9 cellular contexts compared by ENCODE assay signal in genomic region chr1:29123871-29124365, GRCh38. TPM values are rescaled to one million over a fixed set of nuclear protein-coding genes. Genes with fewer than 3 reads are reported as not detected.
DNase-seq lines count a peak whose midpoint lies in the region; ATAC-seq, FAIRE-seq and TF ChIP-seq lines count a peak whose summit lies in the region.
"Had no signal": no experiment of that assay in that cellular context is flagged by ENCODE, and none has a peak within 500 bp of the region (broad histone marks: within the 10 kb centered on the region; RNA-seq: fewer than 3 reads in every experiment).

TSS of gene TMEM200B (minus strand) at chr1:29123903. CDS start at chr1:29121828, 2,075 bp downstream.

- peak within 1 kb of the TSS; percentile 98 for H3K4me2 ChIP-seq in astrocyte (ENCODE audit: low read length)

- ATAC-seq in GM18498 (IDR thresholded peaks at IDR 0.05; ENCODE audit: unreplicated experiment) (no peak), GM21737 (IDR thresholded peaks at IDR 0.05; ENCODE audit: unreplicated experiment) (no peak)

- POLR2A ChIA-PET in activated CD4-positive, alpha-beta T cell treated with anti-CD3 and anti-CD28 coated beads, Interleukin-2, amount 10 ng/mL, durations not matched to agents 7 days and 5 days (lab: Charles Lee): no interaction called here

- peak within 1 kb of the TSS; percentile 71 for H3K4me3 ChIP-seq in astrocyte (ENCODE audit: insufficient read depth, low read depth, low read length)
- H3K4me3 ChIP-seq in suprapubic skin: peak within 1 kb of the TSS; percentile 72

- CTCF ChIA-PET in activated CD4-positive, alpha-beta T cell treated with anti-CD3 and anti-CD28 coated beads, Interleukin-2, amount 10 ng/mL, durations not matched to agents 7 days and 5 days (lab: Charles Lee): interaction anchor here (0.6 to 1.4 kb wide), 5 partner anchors 9 to 247 kb away, joined by 3 to 4 read pairs (median 3); no protein-coding TSS in a partner anchor

- H3K27me3 Mint-ChIP-seq in activated CD4-positive, alpha-beta T cell treated with anti-CD3 and anti-CD28 coated beads, Interleukin-2, amount 10 ng/mL, durations not matched to agents 7 days and 5 days: peaks cover 35% of the 10 kb centered on the region
- peaks cover 4% of the 10 kb centered on the region for H3K27me3 Mint-ChIP-seq in astrocyte (ENCODE audit: low read depth, unreplicated experiment)

- no peaks in the 10 kb centered on the region for H3K9me3 Mint-ChIP-seq in activated CD4-positive, alpha-beta T cell treated with anti-CD3 and anti-CD28 coated beads, Interleukin-2, amount 10 ng/mL, durations not matched to agents 7 days and 5 days
- H3K9me3 Mint-ChIP-seq in astrocyte (ENCODE audit: unreplicated experiment): no peaks in the 10 kb centered on the region

- H4K20me1 ChIP-seq in astrocyte (ENCODE audit: insufficient read depth, low read length): peaks cover 14% of the 10 kb centered on the region

- H3K27me3 ChIP-seq in astrocyte (ENCODE audit: insufficient read depth, low read length) (peaks cover 4% of the 10 kb centered on the region), layer of hippocampus (ENCODE audit: control insufficient read depth, insufficient read depth, low read length) (peaks cover 29% of the 10 kb centered on the region), suprapubic skin (peaks cover 19% of the 10 kb centered on the region)

- no peak within 1 kb of the TSS for H3K27ac Mint-ChIP-seq in activated CD4-positive, alpha-beta T cell treated with anti-CD3 and anti-CD28 coated beads, Interleukin-2, amount 10 ng/mL, durations not matched to agents 7 days and 5 days
- H3K27ac Mint-ChIP-seq in astrocyte (ENCODE audit: unreplicated experiment): no peak within 1 kb of the TSS

- FAIRE-seq in astrocyte (lab: Jason Lieb, UNC): no peak
- FAIRE-seq: G401.6 had no signal

- DNase-seq in activated CD4-positive, alpha-beta T cell treated with anti-CD3 and anti-CD28 coated beads, Interleukin-2, amount 10 ng/mL, durations not matched to agents 7 days and 5 days: no peak
- DNase-seq in activated CD4-positive, alpha-beta T cell treated with anti-CD3 and anti-CD28 coated beads for 4 hours: no peak
- DNase-seq in astrocyte (ENCODE audit: low read depth) (no peak), suprapubic skin (ENCODE audit: low spot score in 2 of 2) (no peak), NCI-H1694 (lab: John Stamatoyannopoulos, UW) (no peak)

- peaks cover 9% of the 10 kb centered on the region for H3K4me1 Mint-ChIP-seq in activated CD4-positive, alpha-beta T cell treated with anti-CD3 and anti-CD28 coated beads, Interleukin-2, amount 10 ng/mL, durations not matched to agents 7 days and 5 days
- H3K4me1 Mint-ChIP-seq in astrocyte (ENCODE audit: low read depth, unreplicated experiment): no peaks in the 10 kb centered on the region

- H3K4me1 ChIP-seq in astrocyte (ENCODE audit: insufficient read depth, low read length) (peaks cover 22% of the 10 kb centered on the region), suprapubic skin (peaks cover 43% of the 10 kb centered on the region)

- no peaks in the 10 kb centered on the region for H3K79me2 ChIP-seq in astrocyte (ENCODE audit: insufficient read depth, low read length)

- no peaks in the 10 kb centered on the region for H3K36me3 ChIP-seq in astrocyte (ENCODE audit: insufficient read depth, low read length)
- H3K36me3 ChIP-seq in suprapubic skin: no peaks in the 10 kb centered on the region

- peak within 1 kb of the TSS; percentile 87 for H3K27ac ChIP-seq in astrocyte (ENCODE audit: low read depth, low read length)
- peak within 1 kb of the TSS; percentile 46 for H3K27ac ChIP-seq in layer of hippocampus (ENCODE audit: low read depth, low read length)
- peak within 1 kb of the TSS; percentile 92 for H3K27ac ChIP-seq in suprapubic skin

- peak within 1 kb of the TSS; percentile 63 for H3K4me3 Mint-ChIP-seq in activated CD4-positive, alpha-beta T cell treated with anti-CD3 and anti-CD28 coated beads, Interleukin-2, amount 10 ng/mL, durations not matched to agents 7 days and 5 days
- H3K4me3 Mint-ChIP-seq in astrocyte (ENCODE audit: unreplicated experiment): peak within 1 kb of the TSS; percentile 73

- no peak for TF ChIP-seq EP300 in suprapubic skin (IDR thresholded peaks at IDR 0.05)

- peak within 1 kb of the TSS; percentile 93 for H3K9ac ChIP-seq in astrocyte (ENCODE audit: low read length)

- peak within 1 kb of the TSS; percentile 93 for H2AFZ ChIP-seq in astrocyte (ENCODE audit: low read depth, low read length)

- no CpG with 5 or more reads among the region's 50 CpGs for whole genome bisulfite sequencing in suprapubic skin

- peaks cover 12% of the 10 kb centered on the region for H3K36me3 Mint-ChIP-seq in activated CD4-positive, alpha-beta T cell treated with anti-CD3 and anti-CD28 coated beads, Interleukin-2, amount 10 ng/mL, durations not matched to agents 7 days and 5 days (ENCODE audit: low read depth)
- H3K36me3 Mint-ChIP-seq in astrocyte (ENCODE audit: low read depth, unreplicated experiment): no peaks in the 10 kb centered on the region

- no peak for TF ChIP-seq CTCF in astrocyte (IDR thresholded peaks at IDR 0.05; ENCODE audit: insufficient read depth, low read depth, low read length)
- TF ChIP-seq CTCF in suprapubic skin (IDR thresholded peaks at IDR 0.05): no peak

- no peak for TF ChIP-seq POLR2A in suprapubic skin (IDR thresholded peaks at IDR 0.05)

- no peaks in the 10 kb centered on the region for H3K9me3 ChIP-seq in astrocyte (ENCODE audit: insufficient read depth, low read depth, low read length)
- H3K9me3 ChIP-seq in suprapubic skin: no peaks in the 10 kb centered on the region

RNA-seq across cellular contexts. Expression of gene TMEM200B, which starts in this region (rescaled TPM):
- not detected for total RNA-seq in activated CD4-positive, alpha-beta T cell treated with anti-CD3 and anti-CD28 coated beads, Interleukin-2, amount 10 ng/mL, durations not matched to agents 7 days and 5 days
- 3.6 and 4.7 TPM in 2 replicates for total RNA-seq in astrocyte
- total RNA-seq in suprapubic skin: 1 to 10 TPM; 2.5 to 5.7 (median 3.8) TPM
